Comparison of ENCODE assay signal across 24 cellular contexts in genomic region chr5:53071738-53072137, GRCh38. TPM values are rescaled to one million over a fixed set of nuclear protein-coding genes. Genes with fewer than 3 reads are reported as not detected.
DNase-seq lines count a peak whose midpoint lies in the region; ATAC-seq and TF ChIP-seq lines count a peak whose summit lies in the region.
"Had no signal": no experiment of that assay in that cellular context is flagged by ENCODE, and none has a peak within 500 bp of the region (broad histone marks: within the 10 kb centered on the region; RNA-seq: fewer than 3 reads in every experiment).

No MANE protein-coding gene starts in this region.

- ATAC-seq in left ventricle myocardium superior: peak; percentile 66
- ATAC-seq: K562; natural killer cell; stimulated activated naive B cell treated with anti-CD40 and anti-IgM and Interleukin-4, amounts not matched to agents 10 μg/mL and 1 μg/mL and 100 μg/mL, for 72 hours; T-helper 17 cell had no signal

- DNase-seq in AG09319 (ENCODE audit: extremely low read depth, low read depth): peak; percentile 74
- DNase-seq in GM04504 (ENCODE audit: low read depth): peak; percentile 67
- peak; percentile 21 to 36 for DNase-seq in cardiac fibroblast (ENCODE audit: low read depth in 2 of 2)
- no peak for DNase-seq in left ventricle myocardium superior
- no peak for DNase-seq in ascending aorta (ENCODE audit: low spot score in 2 of 2)
- no peak for DNase-seq in LoVo (ENCODE audit: low spot score)
- DNase-seq in immature natural killer cell: no peak
- no peak for DNase-seq in uterus
- DNase-seq: activated CD4-positive, alpha-beta T cell treated with anti-CD3 and anti-CD28 coated beads for 48 hours; amniotic stem cell; Caco-2; caudate nucleus; dorsolateral prefrontal cortex; MV-4-11; natural killer cell; NCI-H1694; NCI-H774; SIG-M5; stimulated activated CD4-positive, alpha-beta T cell treated with anti-CD3 and anti-CD28 coated beads, Interleukin-2, amount 100 ng/mL, for 24 hours; stimulated activated naive B cell treated with anti-CD40 and anti-IgM and Interleukin-4, amounts not matched to agents 10 μg/mL and 1 μg/mL and 100 μg/mL, for 72 hours; T-helper 17 cell had no signal

- intact Hi-C loops in left ventricle myocardium superior (cut with micrococcal nuclease) (no loop called here), ascending aorta (cut with DNase I) (no loop called here), uterus (cut with DNase I; ENCODE audit: low total_unique reads) (no loop called here)

- H3K36me3 ChIP-seq in ascending aorta (no peaks in the 10 kb centered on the region), uterus (no peaks in the 10 kb centered on the region)

- no peaks in the 10 kb centered on the region for H3K4me1 ChIP-seq in ascending aorta
- no peaks in the 10 kb centered on the region for H3K4me1 ChIP-seq in uterus
- H3K4me1 ChIP-seq: Caco-2, parathyroid adenoma had no signal

- H3K9me3 Mint-ChIP-seq in immature natural killer cell: no peaks in the 10 kb centered on the region
- H3K9me3 Mint-ChIP-seq: mesothelial cell of epicardium; natural killer cell; stimulated activated naive B cell treated with anti-CD40 and anti-IgM and Interleukin-4, amounts not matched to agents 10 μg/mL and 1 μg/mL and 100 μg/mL, for 72 hours had no signal

- no peaks in the 10 kb centered on the region for H3K9me3 ChIP-seq in ascending aorta
- no peaks in the 10 kb centered on the region for H3K9me3 ChIP-seq in uterus
- H3K9me3 ChIP-seq: Caco-2 had no signal

- no peaks in the 10 kb centered on the region for H3K27me3 ChIP-seq in ascending aorta
- no peaks in the 10 kb centered on the region for H3K27me3 ChIP-seq in uterus

- TF ChIP-seq POLR2A in uterus (IDR thresholded peaks at IDR 0.05): no peak

- no peaks in the 10 kb centered on the region for H3K4me1 Mint-ChIP-seq in immature natural killer cell
- H3K4me1 Mint-ChIP-seq: natural killer cell; stimulated activated naive B cell treated with anti-CD40 and anti-IgM and Interleukin-4, amounts not matched to agents 10 μg/mL and 1 μg/mL and 100 μg/mL, for 72 hours had no signal

- H3K36me3 Mint-ChIP-seq in immature natural killer cell: no peaks in the 10 kb centered on the region
- H3K36me3 Mint-ChIP-seq: natural killer cell; stimulated activated naive B cell treated with anti-CD40 and anti-IgM and Interleukin-4, amounts not matched to agents 10 μg/mL and 1 μg/mL and 100 μg/mL, for 72 hours had no signal

- no peak overlapping the region for H3K4me3 Mint-ChIP-seq in immature natural killer cell
- H3K4me3 Mint-ChIP-seq: mesothelial cell of epicardium; natural killer cell; stimulated activated naive B cell treated with anti-CD40 and anti-IgM and Interleukin-4, amounts not matched to agents 10 μg/mL and 1 μg/mL and 100 μg/mL, for 72 hours; T-helper 17 cell had no signal

- H3K27ac ChIP-seq in ascending aorta (no peak overlapping the region), uterus (peak overlapping the region in 1 of 2 donors; percentile 32)
- H3K27ac ChIP-seq: parathyroid adenoma had no signal

- H3K27me3 Mint-ChIP-seq in immature natural killer cell (ENCODE audit: low read depth in 3 of 3): peaks cover 0 to 7% (median 3%) of the 10 kb centered on the region in 3 donors

- peak; percentile 46 for TF ChIP-seq CTCF in AG09319 (IDR thresholded peaks at IDR 0.05; ENCODE audit: low read depth, low read length)
- no peak for TF ChIP-seq CTCF in cardiac fibroblast (IDR thresholded peaks at IDR 0.05; ENCODE audit: low read depth, low read length)
- TF ChIP-seq CTCF in ascending aorta (IDR thresholded peaks at IDR 0.05): no peak
- TF ChIP-seq CTCF in uterus (IDR thresholded peaks at IDR 0.05): no peak

- no peak overlapping the region for H3K27ac Mint-ChIP-seq in immature natural killer cell
- H3K27ac Mint-ChIP-seq: mesothelial cell of epicardium; natural killer cell; stimulated activated naive B cell treated with anti-CD40 and anti-IgM and Interleukin-4, amounts not matched to agents 10 μg/mL and 1 μg/mL and 100 μg/mL, for 72 hours; T-helper 17 cell had no signal

- no peak overlapping the region for H3K4me3 ChIP-seq in cardiac fibroblast (replicated peaks in 1 of 2; ENCODE audit: low read depth in 2 of 2, low read length in 2 of 2)
- H3K4me3 ChIP-seq in ascending aorta: no peak overlapping the region
- no peak overlapping the region for H3K4me3 ChIP-seq in uterus
- H3K4me3 ChIP-seq: dorsolateral prefrontal cortex, K562 had no signal

RNA-seq across cellular contexts. Expression of gene MOCS2, which starts 37.8 kb away (rescaled TPM):
- total RNA-seq in left ventricle myocardium superior: 90.5 TPM
- 21.3 TPM for total RNA-seq in ascending aorta
- 10 to 100 TPM; 33.3 to 59.9 (median 40.7) TPM for polyA plus RNA-seq in immature natural killer cell
- total RNA-seq in uterus: 10 to 100 TPM; 11.8 to 49.5 (median 41.3) TPM

Comparison
In these comparisons a context has a peak if more than half of its experiments do, and no peak if none do; other contexts are left out.
1. DNase-seq: peak in AG09319 (single experiment), GM04504 (single experiment) and cardiac fibroblast (2 of 2); none in left ventricle myocardium superior (single experiment), ascending aorta (0 of 2), LoVo (single experiment), immature natural killer cell (0 of 3) and uterus (0 of 2).